Comparison of ENCODE assay signal across 27 cellular contexts in the genomic region with DNA sequence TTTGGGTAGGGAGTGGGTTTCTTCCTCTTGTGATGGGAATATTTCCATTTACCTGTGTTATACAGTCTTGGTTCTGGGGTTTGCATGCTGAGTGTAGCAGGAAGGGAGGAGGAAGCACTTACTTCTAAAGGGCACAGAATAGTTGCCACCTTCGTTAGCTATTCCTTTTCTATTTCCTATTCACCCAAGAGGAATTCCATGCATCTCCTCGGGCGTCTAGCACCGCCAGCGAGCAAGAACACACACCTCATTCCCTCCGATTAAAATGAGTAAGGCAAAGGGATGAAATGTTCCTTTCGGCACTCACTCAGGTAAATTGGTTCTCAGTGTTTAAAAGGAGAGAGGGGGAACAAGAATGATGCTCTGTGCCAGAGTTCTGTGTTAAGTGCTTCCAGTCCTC.
DNase-seq lines count a peak whose midpoint lies in the region; ATAC-seq and TF ChIP-seq lines count a peak whose summit lies in the region.
"Had no signal": no experiment of that assay in that cellular context is flagged by ENCODE, and none has a peak within 500 bp of the region (broad histone marks: within the 10 kb centered on the region; RNA-seq: fewer than 3 reads in every experiment).

No MANE protein-coding gene starts in this region.

- peak overlapping the region in 1 of 4 donors; percentile 17 for H3K4me3 Mint-ChIP-seq in CD4-positive, CD25-positive, alpha-beta regulatory T cell
- peak overlapping the region; percentile 17 for H3K4me3 Mint-ChIP-seq in Calu3 (ENCODE audit: low read depth, unreplicated experiment)
- no peak overlapping the region for H3K4me3 Mint-ChIP-seq in T-helper 17 cell
- H3K4me3 Mint-ChIP-seq: dendritic cell treated with granulocyte-macrophage colony-stimulating factor and Interleukin-4, amounts not matched to agents 40 ng/mL and 50 ng/mL, for 4 days; endodermal cell; mesothelial cell of epicardium had no signal

- H3K27me3 Mint-ChIP-seq in CD4-positive, CD25-positive, alpha-beta regulatory T cell: peaks cover 7% of the 10 kb centered on the region
- H3K27me3 Mint-ChIP-seq in Calu3 (ENCODE audit: unreplicated experiment) (no peaks in the 10 kb centered on the region), T-helper 17 cell (no peaks in the 10 kb centered on the region)
- H3K27me3 Mint-ChIP-seq: dendritic cell treated with granulocyte-macrophage colony-stimulating factor and Interleukin-4, amounts not matched to agents 40 ng/mL and 50 ng/mL, for 4 days; progenitor cell of endocrine pancreas had no signal

- no peaks in the 10 kb centered on the region for H3K9me3 Mint-ChIP-seq in CD4-positive, CD25-positive, alpha-beta regulatory T cell
- H3K9me3 Mint-ChIP-seq in Calu3 (ENCODE audit: low read depth, unreplicated experiment): no peaks in the 10 kb centered on the region
- H3K9me3 Mint-ChIP-seq: endodermal cell had no signal

- peaks cover 14 to 57% (median 47%) of the 10 kb centered on the region in 4 donors for H3K4me1 Mint-ChIP-seq in CD4-positive, CD25-positive, alpha-beta regulatory T cell
- peaks cover 68% of the 10 kb centered on the region for H3K4me1 Mint-ChIP-seq in Calu3 (ENCODE audit: low read depth, unreplicated experiment)
- H3K4me1 Mint-ChIP-seq in T-helper 17 cell: peaks cover 45% of the 10 kb centered on the region
- H3K4me1 Mint-ChIP-seq: endodermal cell had no signal

- no peak for DNase-seq in CD4-positive, CD25-positive, alpha-beta regulatory T cell
- no peak for DNase-seq in Calu3
- no peak for DNase-seq in T-helper 17 cell
- no peak for DNase-seq in lower lobe of right lung
- no peak for DNase-seq in posterior cingulate gyrus
- DNase-seq in ureter (ENCODE audit: low spot score): no peak
- DNase-seq in right atrium auricular region (ENCODE audit: low spot score): no peak
- DNase-seq: activated effector memory CD4-positive, alpha-beta T cell treated with anti-CD3 and anti-CD28 coated beads, Interleukin-2, amount 50 U/mL, for 16 hours; activated naive CD8-positive, alpha-beta T cell treated with anti-CD3 and anti-CD28 coated beads, Interleukin-2, amount 50 U/mL, for 24 hours; activated T-cell treated with anti-CD3 and anti-CD28 coated beads for 4 hours; C1 segment of cervical spinal cord; endodermal cell; head of caudate nucleus; islet precursor cell; left ventricle myocardium superior; MG63; NCI-H1417 treated with DMSO at 0.1 percent for 48 hours; NCI-H2029 treated with DMSO at 0.1 percent for 48 hours; NCI-H526 treated with DMSO at 0.1 percent for 48 hours; PC-9; Right ventricle myocardium superior; stimulated activated CD4-positive, alpha-beta T cell treated with anti-CD3 and anti-CD28 coated beads, Interleukin-4, amount 100 ng/mL, for 1 hour; thyroid gland had no signal

- peaks cover 41% of the 10 kb centered on the region for H3K4me1 ChIP-seq in CD4-positive, CD25-positive, alpha-beta regulatory T cell (ENCODE audit: control insufficient read depth, insufficient read depth, low read length, poor library complexity, severe bottlenecking)
- peaks cover 3% of the 10 kb centered on the region for H3K4me1 ChIP-seq in lower lobe of right lung
- peaks cover 0 to 6% of the 10 kb centered on the region in 2 donors for H3K4me1 ChIP-seq in right atrium auricular region

- H3K27ac Mint-ChIP-seq in CD4-positive, CD25-positive, alpha-beta regulatory T cell: peak overlapping the region in 2 of 3 donors; percentile 17 to 91
- H3K27ac Mint-ChIP-seq in Calu3 (ENCODE audit: unreplicated experiment): peak overlapping the region; percentile 92
- H3K27ac Mint-ChIP-seq in T-helper 17 cell: peak overlapping the region; percentile 83
- H3K27ac Mint-ChIP-seq: dendritic cell treated with granulocyte-macrophage colony-stimulating factor and Interleukin-4, amounts not matched to agents 40 ng/mL and 50 ng/mL, for 4 days; endodermal cell; mesothelial cell of epicardium; progenitor cell of endocrine pancreas had no signal

- H3K27me3 ChIP-seq in CD4-positive, CD25-positive, alpha-beta regulatory T cell (ENCODE audit: control insufficient read depth, insufficient read depth, low read length): no peaks in the 10 kb centered on the region
- no peaks in the 10 kb centered on the region for H3K27me3 ChIP-seq in lower lobe of right lung (ENCODE audit: low read depth)
- H3K27me3 ChIP-seq in right atrium auricular region: no peaks in the 10 kb centered on the region
- H3K27me3 ChIP-seq: MG63, thyroid gland had no signal

- peak overlapping the region; percentile 79 for H3K4me3 ChIP-seq in CD4-positive, CD25-positive, alpha-beta regulatory T cell (ENCODE audit: low read depth, low read length)
- H3K4me3 ChIP-seq in lower lobe of right lung (no peak overlapping the region), right atrium auricular region (no peak overlapping the region)
- H3K4me3 ChIP-seq: MG63, PC-9, thyroid gland had no signal

- ATAC-seq in CD4-positive, CD25-positive, alpha-beta regulatory T cell (ENCODE audit: low read depth in 2 of 2): no peak
- no peak for ATAC-seq in T-helper 17 cell
- peak; percentile 14 to 35 for ATAC-seq in lower lobe of right lung
- ATAC-seq: esophagus mucosa, left ventricle myocardium superior had no signal

- TF ChIP-seq CTCF in Calu3 (IDR thresholded peaks at IDR 0.05; ENCODE audit: unreplicated experiment) (no peak), lower lobe of right lung (IDR thresholded peaks at IDR 0.05) (no peak), right atrium auricular region (IDR thresholded peaks at IDR 0.05) (no peak)

- H3K36me3 Mint-ChIP-seq in CD4-positive, CD25-positive, alpha-beta regulatory T cell: no peaks in the 10 kb centered on the region
- H3K36me3 Mint-ChIP-seq in Calu3 (ENCODE audit: insufficient read depth, unreplicated experiment) (peaks cover 19% of the 10 kb centered on the region), T-helper 17 cell (ENCODE audit: low read depth) (peaks cover 4% of the 10 kb centered on the region)

- no peaks in the 10 kb centered on the region for H3K9me3 ChIP-seq in CD4-positive, CD25-positive, alpha-beta regulatory T cell (ENCODE audit: control insufficient read depth in 2 of 2, low read length in 2 of 2)
- H3K9me3 ChIP-seq in T-helper 17 cell (ENCODE audit: control insufficient read depth, low read length, poor library complexity, severe bottlenecking) (no peaks in the 10 kb centered on the region), lower lobe of right lung (no peaks in the 10 kb centered on the region), right atrium auricular region (no peaks in the 10 kb centered on the region)
- H3K9me3 ChIP-seq: MG63, thyroid gland had no signal

- intact Hi-C loops in Calu3 (cut with micrococcal nuclease; ENCODE audit: unreplicated experiment) (loop anchor here (2.0 kb wide), 1 partner anchor 131 kb away; no protein-coding TSS in a partner anchor), lower lobe of right lung (cut with DNase I) (no loop called here), posterior cingulate gyrus (cut with DNase I) (no loop called here)

- CTCF ChIA-PET in Calu3 (lab: Charles Lee): interaction anchor here (0.5 to 2.2 kb wide), 4 partner anchors 7 to 131 kb away, joined by 3 to 8 read pairs (median 4); no protein-coding TSS in a partner anchor

- no peak overlapping the region for H3K27ac ChIP-seq in CD4-positive, CD25-positive, alpha-beta regulatory T cell (ENCODE audit: insufficient read depth, low read length, poor library complexity, severe bottlenecking)
- H3K27ac ChIP-seq in lower lobe of right lung (no peak overlapping the region), right atrium auricular region (no peak overlapping the region)
- H3K27ac ChIP-seq: thyroid gland had no signal

- BruUV-seq in Calu3 (replicated peaks; lab: Mats Ljungman, UMichigan): no TSS peak

- H3K36me3 ChIP-seq in CD4-positive, CD25-positive, alpha-beta regulatory T cell (ENCODE audit: control insufficient read depth, insufficient read depth, low read length): no peaks in the 10 kb centered on the region
- H3K36me3 ChIP-seq in lower lobe of right lung (no peaks in the 10 kb centered on the region), right atrium auricular region (no peaks in the 10 kb centered on the region)
- H3K36me3 ChIP-seq: MG63, thyroid gland had no signal

Comparison
In these comparisons a context has a peak if more than half of its experiments do, and no peak if none do; other contexts are left out.
1. ATAC-seq: peak in lower lobe of right lung (2 of 2); none in CD4-positive, CD25-positive, alpha-beta regulatory T cell (0 of 2) and T-helper 17 cell (single experiment).
2. Peak in every context shown above with its lines, with median percentiles within 50 percentile points of each other: H3K27ac Mint-ChIP-seq.